ENCODE assay signal across 8 cellular contexts in the genomic region with DNA sequence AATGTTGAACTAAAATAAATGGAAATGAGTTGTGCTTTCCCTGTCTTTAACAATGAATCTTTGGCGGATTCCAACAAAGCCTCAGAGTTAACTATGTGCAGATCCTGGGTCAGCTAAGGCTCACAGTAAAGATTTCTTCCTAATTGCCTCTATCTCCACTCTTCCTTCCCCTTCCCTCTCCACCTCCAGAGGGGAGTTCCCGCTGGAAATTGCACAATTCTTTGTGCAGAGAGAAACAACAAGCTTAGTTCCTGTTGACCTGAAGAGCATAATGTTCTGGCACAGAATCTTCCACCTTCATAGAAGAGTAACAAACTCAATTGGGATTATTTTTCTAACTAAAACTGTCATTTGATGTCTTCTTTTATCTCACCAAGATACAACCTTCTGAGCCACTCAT.
DNase-seq lines count a peak whose midpoint lies in the region; ATAC-seq and TF ChIP-seq lines count a peak whose summit lies in the region.
"Not testable (repeated sequence)": the region's sequence is repeated elsewhere in the genome, so short reads cannot be mapped to it uniquely, and the experiment has no call there.

No MANE protein-coding gene starts in this region.

- not testable (repeated sequence) for H3K23ac ChIP-seq in IMR-90 (ENCODE audit: low read depth, low read length)

- H3K9me1 ChIP-seq in IMR-90 (ENCODE audit: insufficient read depth, low read length), result not testable (repeated sequence)

- not testable (repeated sequence) for H3K9me3 ChIP-seq in IMR-90 (ENCODE audit: control insufficient read depth, insufficient read depth, low read length); SK-N-MC (ENCODE audit: low read depth, low read length); heart right ventricle; left lung; neutrophil; aorta (ENCODE audit: control insufficient read depth, low read length)

- not testable (repeated sequence) for H3K18ac ChIP-seq in IMR-90 (ENCODE audit: low read depth, low read length)

- not testable (repeated sequence) for BruUV-seq in IMR-90 (replicated peaks; lab: Mats Ljungman, UMichigan)

- H4K20me1 ChIP-seq in IMR-90 (ENCODE audit: insufficient read depth, low read length), result not testable (repeated sequence)

- H4K8ac ChIP-seq in IMR-90 (ENCODE audit: low read depth in 2 of 2, low read length in 2 of 2), result not testable (repeated sequence)

- not testable (repeated sequence) for H2BK15ac ChIP-seq in IMR-90 (ENCODE audit: low read depth, low read length)

- not testable (repeated sequence) for H3K27ac ChIP-seq in IMR-90 (ENCODE audit: insufficient read depth, low read length); SK-N-MC; heart right ventricle; left lung; aorta (ENCODE audit: low read depth in 1 of 2, low read length in 2 of 2)
- H3K27ac ChIP-seq in neutrophil, result peak overlapping the region; percentile 69

- CTCF ChIA-PET in IMR-90 (lab: Yijun Ruan, JAX), result not testable (repeated sequence)

- not testable (repeated sequence) for H3K27me3 ChIP-seq in IMR-90 (ENCODE audit: control insufficient read depth, insufficient read depth, low read length); heart right ventricle; left lung; neutrophil; aorta (ENCODE audit: control insufficient read depth in 1 of 2, insufficient read depth in 2 of 2, low read length in 1 of 2)

- not testable (repeated sequence) for H3K4me2 ChIP-seq in IMR-90 (ENCODE audit: low read depth, low read length)

- intact Hi-C loops in IMR-90 (cut with micrococcal nuclease); heart right ventricle (cut with DNase I); left lung (cut with DNase I); aorta (cut with DNase I): not testable (repeated sequence)

- in situ Hi-C loops in IMR-90 (cut with MboI; ENCODE audit: low sequenced_read_pairs), result not testable (repeated sequence)

- H2AFZ ChIP-seq in IMR-90 (replicated peaks; ENCODE audit: low read length, poor library complexity), result not testable (repeated sequence)

- POLR2A ChIA-PET in IMR-90 (lab: Charles Lee; ENCODE audit: unreplicated experiment), result not testable (repeated sequence)

- H3K79me1 ChIP-seq in IMR-90 (ENCODE audit: low read depth in 1 of 2, low read length in 2 of 2), result not testable (repeated sequence)

- not testable (repeated sequence) for TF ChIP-seq CTCF in IMR-90 (conservative IDR thresholded peaks at IDR 0.05; ENCODE audit: low read depth, low read length); cardiac fibroblast (IDR thresholded peaks at IDR 0.05; ENCODE audit: low read depth, low read length); fibroblast of the aortic adventitia (IDR thresholded peaks at IDR 0.05; ENCODE audit: insufficient read depth, low read length); heart right ventricle (IDR thresholded peaks at IDR 0.05); left lung (IDR thresholded peaks at IDR 0.05); neutrophil (IDR thresholded peaks at IDR 0.05)

- not testable (repeated sequence) for H3K36me3 ChIP-seq in IMR-90 (ENCODE audit: control insufficient read depth, insufficient read depth, low read length); SK-N-MC (ENCODE audit: insufficient read depth, low read length); heart right ventricle; left lung; neutrophil; aorta (ENCODE audit: control insufficient read depth in 1 of 2, insufficient read depth in 2 of 2, low read length in 1 of 2)

- not testable (repeated sequence) for H3K4me3 ChIP-seq in IMR-90 (ENCODE audit: insufficient read depth, low read depth, low read length); SK-N-MC; cardiac fibroblast (replicated peaks in 1 of 2; ENCODE audit: low read depth in 2 of 2, low read length in 2 of 2); fibroblast of the aortic adventitia (ENCODE audit: low read depth, low read length); heart right ventricle; left lung; neutrophil (ENCODE audit: low read depth in 1 of 2, low read length in 1 of 2); aorta (ENCODE audit: low read length in 2 of 2)

- ATAC-seq in IMR-90 (ENCODE audit: low read depth), result not testable (repeated sequence)
- ATAC-seq in heart right ventricle, result peak in 6 of 8 donors; percentile 28 to 83 (median 70)
- ATAC-seq in left lung, result peak; percentile 56
- peak; percentile 22 for ATAC-seq in aorta (ENCODE audit: low FRiP score)

- not testable (repeated sequence) for TF ChIP-seq RAD21 in IMR-90 (IDR thresholded peaks at IDR 0.05; ENCODE audit: low read length)

- H4K5ac ChIP-seq in IMR-90 (ENCODE audit: low read depth, low read length), result not testable (repeated sequence)

- dilution Hi-C loops in IMR-90 (cut with HindIII; ENCODE audit: low sequenced_read_pairs, unreplicated experiment), result not testable (repeated sequence)

- H3K56ac ChIP-seq in IMR-90 (ENCODE audit: extremely low read depth, insufficient read depth, low read length), result not testable (repeated sequence)

- not testable (repeated sequence) for H4K91ac ChIP-seq in IMR-90 (ENCODE audit: insufficient read depth, low read depth, low read length)

- no CpG with 5 or more reads among the region's 2 CpGs for WGBS in IMR-90 (ENCODE audit: extremely low coverage in 2 of 2, insufficient read length in 1 of 2), 2 experiments
- WGBS in heart right ventricle, 2 donors, result 49 to 57% methylated on average over 2 of the region's 2 CpGs
- 88 to 89% methylated on average over 1 to 2 of the region's 2 CpGs for WGBS in aorta, 2 donors

- not testable (repeated sequence) for H2BK120ac ChIP-seq in IMR-90 (ENCODE audit: low read depth, low read length)

- not testable (repeated sequence) for H2AK5ac ChIP-seq in IMR-90 (ENCODE audit: low read depth, low read length)

- H3K4ac ChIP-seq in IMR-90 (ENCODE audit: low read depth, low read length), result not testable (repeated sequence)

- H2BK5ac ChIP-seq in IMR-90 (ENCODE audit: low read depth, low read length, poor library complexity, severe bottlenecking), result not testable (repeated sequence)

- DNase-seq in IMR-90, heart right ventricle, left lung, aorta: not testable (repeated sequence)
- DNase-seq in SK-N-MC (ENCODE audit: low read depth, low spot score), result peak; percentile 0
- peak; percentile 5 to 18 for DNase-seq in cardiac fibroblast (ENCODE audit: low read depth in 2 of 2)
- peak; percentile 1 for DNase-seq in fibroblast of the aortic adventitia (ENCODE audit: low read depth)

- not testable (repeated sequence) for H3K9ac ChIP-seq in IMR-90 (ENCODE audit: low read depth, low read length); SK-N-MC (ENCODE audit: insufficient read length)

- H2AK9ac ChIP-seq in IMR-90 (replicated peaks; ENCODE audit: low read depth, low read length, poor library complexity), result not testable (repeated sequence)

- not testable (repeated sequence) for H3K14ac ChIP-seq in IMR-90 (replicated peaks; ENCODE audit: low read depth, low read length)

- not testable (repeated sequence) for H3K4me1 ChIP-seq in IMR-90 (ENCODE audit: control insufficient read depth, insufficient read depth, low read length); heart right ventricle; left lung; neutrophil (ENCODE audit: control insufficient read depth in 1 of 2, insufficient read depth in 1 of 2, low read depth in 1 of 2, low read length in 1 of 2); aorta (ENCODE audit: control insufficient read depth in 1 of 2, insufficient read depth in 2 of 2, low read length in 2 of 2)

- not testable (repeated sequence) for TF ChIP-seq POLR2A in IMR-90 (IDR thresholded peaks at IDR 0.05; ENCODE audit: low read depth, low read length)

- not testable (repeated sequence) for H2BK20ac ChIP-seq in IMR-90 (ENCODE audit: low read depth, low read length)

TF ChIP-seq in IMR-90, 13 proteins besides CTCF, POLR2A, EP300 and RAD21:
- peak; percentile 23; the same call in 1 of the 2 replicates for TF ChIP-seq CEBPB (IDR thresholded peaks at IDR 0.05; ENCODE audit: low read depth, low read length)
